Comparison of ENCODE assay signal across 12 cellular contexts in genomic region chr1:63698001-63698838, GRCh38.
DNase-seq lines count a peak whose midpoint lies in the region; ATAC-seq and TF ChIP-seq lines count a peak whose summit lies in the region.
"Had no signal": no experiment of that assay in that cellular context is flagged by ENCODE, and none has a peak within 500 bp of the region (broad histone marks: within the 10 kb centered on the region; RNA-seq: fewer than 3 reads in every experiment).

No MANE protein-coding gene starts in this region.

- H3K27ac ChIP-seq in angular gyrus (ENCODE audit: low read depth, low read length) (peak overlapping the region; percentile 83), heart left ventricle (peak overlapping the region; percentile 67 to 99 (median 92)), parathyroid adenoma (no peak overlapping the region), vagina (peak overlapping the region; percentile 28)
- H3K27ac ChIP-seq: KMS-11 had no signal

- WGBS in heart left ventricle, 4 donors = 39 to 56% (median 53%) methylated on average over 13 of the region's 13 CpGs

- TF ChIP-seq CTCF in heart left ventricle (IDR thresholded peaks at IDR 0.05) = no peak
- TF ChIP-seq CTCF in parathyroid adenoma (IDR thresholded peaks at IDR 0.05) = no peak
- TF ChIP-seq CTCF in vagina (IDR thresholded peaks at IDR 0.05) = no peak

- H3K9me3 ChIP-seq in heart left ventricle (no peaks in the 10 kb centered on the region), parathyroid adenoma (ENCODE audit: control insufficient read depth, low read length) (no peaks in the 10 kb centered on the region), vagina (no peaks in the 10 kb centered on the region)

- H3K4me2 ChIP-seq in parathyroid adenoma (ENCODE audit: low read length) = no peak overlapping the region
- H3K4me2 ChIP-seq: KMS-11 had no signal

- H3K79me2 ChIP-seq in parathyroid adenoma = no peaks in the 10 kb centered on the region

- intact Hi-C loops in heart left ventricle (cut with DNase I) = loop anchor here in 9 of 10 donors (5.0 to 10.0 kb wide), 11 partner anchors 74 to 437 kb away; partner anchors contain the start of gene ROR1 (in 2 of the 9)
- intact Hi-C loops in vagina (cut with DNase I) = no loop called here

- no peaks in the 10 kb centered on the region for H3K36me3 ChIP-seq in heart left ventricle
- H3K36me3 ChIP-seq in parathyroid adenoma (ENCODE audit: control insufficient read depth, insufficient read depth, low read length) = no peaks in the 10 kb centered on the region
- no peaks in the 10 kb centered on the region for H3K36me3 ChIP-seq in vagina

- no peak overlapping the region for H3K9ac ChIP-seq in parathyroid adenoma
- H3K9ac ChIP-seq: KMS-11 had no signal

- H3K27me3 ChIP-seq in heart left ventricle (no peaks in the 10 kb centered on the region), parathyroid adenoma (ENCODE audit: control insufficient read depth, insufficient read depth, low read length) (no peaks in the 10 kb centered on the region), vagina (no peaks in the 10 kb centered on the region)

- TF ChIP-seq POLR2A in heart left ventricle (IDR thresholded peaks at IDR 0.05) (peak in 1 of 2 donors; percentile 51), vagina (IDR thresholded peaks at IDR 0.05) (no peak), GM18505 (IDR thresholded peaks at IDR 0.05; ENCODE audit: borderline replicate concordance, extremely low read depth, insufficient read depth, insufficient read length) (no peak)

- peak overlapping the region; percentile 11 for H2AFZ ChIP-seq in parathyroid adenoma

- H3K4me3 ChIP-seq in heart left ventricle = no peak overlapping the region
- H3K4me3 ChIP-seq in parathyroid adenoma (ENCODE audit: low read depth, low read length) = no peak overlapping the region
- no peak overlapping the region for H3K4me3 ChIP-seq in vagina

- peak; percentile 87 to 93 (median 91) for ATAC-seq in heart left ventricle
- no peak for ATAC-seq in HG03520 (IDR thresholded peaks at IDR 0.05; ENCODE audit: unreplicated experiment)
- no peak for ATAC-seq in GM18505 (IDR thresholded peaks at IDR 0.05; ENCODE audit: unreplicated experiment)
- ATAC-seq: activated T-cell treated with anti-CD3 and anti-CD28 coated beads, Interleukin-2, amount 50 U/mL, for 4 hours; esophagus mucosa had no signal

- H3K4me1 ChIP-seq in heart left ventricle (peaks cover 0 to 38% (median 8%) of the 10 kb centered on the region in 12 donors), parathyroid adenoma (no peaks in the 10 kb centered on the region), vagina (no peaks in the 10 kb centered on the region)

- DNase-seq in heart left ventricle (peak; percentile 69 to 90 (median 77)), vagina (ENCODE audit: extremely low spot score in 2 of 2) (no peak), NCI-H69 (lab: John Stamatoyannopoulos, UW) (no peak)
- DNase-seq: activated T-cell treated with anti-CD3 and anti-CD28 coated beads, Interleukin-2, amount 50 U/mL, for 4 hours; HFFc6; retina had no signal

Comparison
In these comparisons a context has a peak if more than half of its experiments do, and no peak if none do; other contexts are left out.
1. ATAC-seq: peak in heart left ventricle (4 of 4); none in HG03520 (single experiment) and GM18505 (single experiment).
2. DNase-seq: peak in heart left ventricle (5 of 5); none in vagina (0 of 2) and NCI-H69 (single experiment).